Comparison of ENCODE assay signal across 6 cellular contexts in genomic region chr12:55816876-55817351, GRCh38. TPM values are rescaled to one million over a fixed set of nuclear protein-coding genes. Genes with fewer than 3 reads are reported as not detected.
DNase-seq lines count a peak whose midpoint lies in the region; ATAC-seq and TF ChIP-seq lines count a peak whose summit lies in the region.

No MANE protein-coding gene starts in this region.

- H3K27ac Mint-ChIP-seq in type B pancreatic cell = no peak overlapping the region

- in situ Hi-C loops in gastrocnemius medialis (cut with MboI; ENCODE audit: low sequenced_read_pairs in 4 of 4) = loop anchor here (5.0 to 25.0 kb wide), 6 partner anchors 80 to 155 kb away; partner anchors contain the start of genes PYM1 (in 3 of the 4) and DGKA (in 2 of the 4)

- H3K9ac ChIP-seq in duodenal mucosa (ENCODE audit: low read depth in 1 of 2, low read length in 2 of 2) = peak overlapping the region; percentile 97 to 100

- ATAC-seq in gastrocnemius medialis = no peak
- ATAC-seq in GM21825 (IDR thresholded peaks at IDR 0.05; ENCODE audit: unreplicated experiment) = no peak

- H3K27me3 Mint-ChIP-seq in type B pancreatic cell = no peaks in the 10 kb centered on the region

- H3K9me3 ChIP-seq in duodenal mucosa (ENCODE audit: control insufficient read depth in 1 of 2, low read length in 2 of 2) = no peaks in the 10 kb centered on the region
- no peaks in the 10 kb centered on the region for H3K9me3 ChIP-seq in gastrocnemius medialis

- H3K4me1 ChIP-seq in duodenal mucosa (ENCODE audit: control insufficient read depth in 1 of 2, insufficient read depth in 2 of 2, low read length in 2 of 2) (peaks cover 30 to 42% of the 10 kb centered on the region in 2 donors), gastrocnemius medialis (peaks cover 28 to 35% of the 10 kb centered on the region in 2 donors)

- TF ChIP-seq EP300 in Ishikawa (IDR thresholded peaks at IDR 0.05; ENCODE audit: borderline replicate concordance) = no peak

- no peak for DNase-seq in gastrocnemius medialis
- DNase-seq in type B pancreatic cell (ENCODE audit: extremely low spot score, unreplicated experiment) = no peak
- no peak for DNase-seq in superior temporal gyrus (ENCODE audit: extremely low spot score)

- no peaks in the 10 kb centered on the region for H3K27me3 ChIP-seq in duodenal mucosa (ENCODE audit: control insufficient read depth in 1 of 2, insufficient read depth in 2 of 2, low read length in 2 of 2)
- no peaks in the 10 kb centered on the region for H3K27me3 ChIP-seq in gastrocnemius medialis

- TF ChIP-seq CTCF in gastrocnemius medialis (IDR thresholded peaks at IDR 0.05 in 4 of 5, conservative IDR thresholded peaks at IDR 0.05 in 1 of 5) (no peak), type B pancreatic cell (conservative IDR thresholded peaks at IDR 0.05) (no peak)

- peaks cover 10 to 32% of the 10 kb centered on the region in 2 donors for H3K36me3 ChIP-seq in duodenal mucosa (ENCODE audit: control insufficient read depth in 1 of 2, insufficient read depth in 2 of 2, low read length in 2 of 2)
- peaks cover 0 to 29% of the 10 kb centered on the region in 2 donors for H3K36me3 ChIP-seq in gastrocnemius medialis

- H3K9me3 Mint-ChIP-seq in type B pancreatic cell = no peaks in the 10 kb centered on the region

- H3K27ac ChIP-seq in duodenal mucosa (ENCODE audit: low read depth, low read length) = peak overlapping the region; percentile 60
- H3K27ac ChIP-seq in gastrocnemius medialis = peak overlapping the region; percentile 87 to 93 (median 90)

- TF ChIP-seq RAD21 in Ishikawa (IDR thresholded peaks at IDR 0.05; ENCODE audit: low read depth) = no peak

- no peak overlapping the region for H3K4me3 Mint-ChIP-seq in type B pancreatic cell

- H3K4me3 ChIP-seq in duodenal mucosa (ENCODE audit: low read depth in 1 of 2, low read length in 2 of 2) (peak overlapping the region; percentile 100), gastrocnemius medialis (peak overlapping the region; percentile 73 to 96 (median 82))

- H3K36me3 Mint-ChIP-seq in type B pancreatic cell = peaks cover 6% of the 10 kb centered on the region

- TF ChIP-seq POLR2A in gastrocnemius medialis (IDR thresholded peaks at IDR 0.05) = no peak

- peaks cover 22% of the 10 kb centered on the region for H3K4me1 Mint-ChIP-seq in type B pancreatic cell (ENCODE audit: unreplicated experiment)

- intact Hi-C loops in gastrocnemius medialis (cut with DNase I; ENCODE audit: low total_unique reads) = loop anchor here (1.0 to 10.0 kb wide), 6 partner anchors 12 to 288 kb away; partner anchors contain the start of genes CD63, DNAJC14, PA2G4 and PYM1

TF ChIP-seq in Ishikawa, 13 proteins besides CTCF, POLR2A, EP300 and RAD21:
- TF ChIP-seq NFIC (IDR thresholded peaks at IDR 0.05) = no peak
- peak; percentile 1; the same call in 1 of the 2 replicates for TF ChIP-seq USF1 (IDR thresholded peaks at IDR 0.05)
- TF ChIP-seq MAX (IDR thresholded peaks at IDR 0.05) = no peak
- no peak for TF ChIP-seq EGR1 (IDR thresholded peaks at IDR 0.05)
- TF ChIP-seq FOXM1 (IDR thresholded peaks at IDR 0.05; ENCODE audit: borderline replicate concordance, low read depth) = peak; percentile 10; the same call in 1 of the 2 replicates
- peak; percentile 24; the same call in 1 of the 2 replicates for TF ChIP-seq CREB1 (IDR thresholded peaks at IDR 0.05; ENCODE audit: low read depth)
TF ChIP-seq in Ishikawa: peak in this region for 3.

RNA-seq across cellular contexts. Expression of gene SARNP, which starts 0.6 kb away (rescaled TPM):
- total RNA-seq in gastrocnemius medialis = 10 to 100 TPM; 46.5 to 66.2 (median 62.8) TPM
- 51.4 and 75.9 TPM in 2 replicates for total RNA-seq in type B pancreatic cell (ENCODE audit: low replicate concordance)

RNA-seq across cellular contexts. Expression of gene ORMDL2, which starts 0.9 kb away (rescaled TPM):
- 10 to 100 TPM in 3 of 4 donors, 1 to 10 TPM in 1; 6.6 to 23.1 (median 12.1) TPM for total RNA-seq in gastrocnemius medialis
- total RNA-seq in type B pancreatic cell (ENCODE audit: low replicate concordance) = 50.9 and 76.1 TPM in 2 replicates

RNA-seq across cellular contexts. Expression of gene DNAJC14, which starts 12.5 kb away (rescaled TPM):
- total RNA-seq in gastrocnemius medialis = 10 to 100 TPM; 11.9 to 21.7 (median 19.8) TPM
- 30.0 and 34.6 TPM in 2 replicates for total RNA-seq in type B pancreatic cell (ENCODE audit: low replicate concordance)

RNA-seq across cellular contexts. Expression of gene MMP19, which starts 25.8 kb away (rescaled TPM):
- 1 to 10 TPM in 2 of 4 donors, under 1 TPM in 2; 0.44 to 3.1 (median 1.8) TPM for total RNA-seq in gastrocnemius medialis
- total RNA-seq in type B pancreatic cell (ENCODE audit: low replicate concordance) = 0.38 and 0.48 TPM in 2 replicates
